ENCODE assay signal across 19 cellular contexts in the genomic region with DNA sequence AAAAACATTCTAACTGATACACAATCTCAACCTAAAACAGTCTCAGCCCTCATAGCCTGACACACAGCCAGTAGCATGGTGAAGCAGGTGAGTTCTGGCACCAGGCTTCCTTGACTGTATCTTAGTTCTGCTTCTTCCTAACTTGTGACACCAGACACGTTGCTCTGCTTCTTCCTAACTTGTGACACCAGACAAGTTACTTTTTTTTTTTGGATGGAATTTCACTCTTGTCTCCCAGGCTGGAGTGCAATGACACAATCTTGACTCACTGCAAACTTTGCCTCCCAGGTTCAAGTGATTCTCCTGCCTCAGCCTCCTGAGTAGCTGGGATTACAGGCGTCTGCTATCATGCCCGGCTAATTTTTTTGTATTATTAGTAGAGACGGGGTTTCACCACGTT. TPM values are rescaled to one million over a fixed set of nuclear protein-coding genes. Genes with fewer than 3 reads are reported as not detected.
A peak's percentile ranks its signal among the peaks of the same experiment; 100 is the strongest.
DNase-seq lines count a peak whose midpoint lies in the region; ATAC-seq and TF ChIP-seq lines count a peak whose summit lies in the region.
"Had no signal": no experiment of that assay in that cellular context is flagged by ENCODE, and none has a peak within 500 bp of the region (broad histone marks: within the 10 kb centered on the region; RNA-seq: fewer than 3 reads in every experiment).

No MANE protein-coding gene starts in this region.

- no peaks in the 10 kb centered on the region for H3K27me3 ChIP-seq in CD4-positive, alpha-beta T cell (ENCODE audit: control insufficient read depth, insufficient read depth, low read length)
- H3K27me3 ChIP-seq: suprapubic skin had no signal

- no peaks in the 10 kb centered on the region for H3K36me3 Mint-ChIP-seq in CD4-positive, alpha-beta T cell (ENCODE audit: low read depth)
- no peaks in the 10 kb centered on the region for H3K36me3 Mint-ChIP-seq in HFFc6 (ENCODE audit: low read depth)
- H3K36me3 Mint-ChIP-seq in activated T-helper 1 cell treated with anti-CD3 and anti-CD28 coated beads, Interleukin-12 subunit alpha, Interleukin-12 subunit beta, Interleukin-2, Interleukin-4 antibody, amounts not matched to agents 30 ng/mL and 10 ng/mL and 1 ng/mL, durations not matched to agents 14 hours and 24 hours and 36 hours (ENCODE audit: low read depth), result no peaks in the 10 kb centered on the region

- POLR2A ChIA-PET in CD4-positive, alpha-beta T cell (lab: Charles Lee), result interaction anchor here (0.7 kb wide), 1 partner anchor 1221 kb away, joined by 3 read pairs; no protein-coding TSS in a partner anchor
- POLR2A ChIA-PET in HEK293T (lab: Yijun Ruan, JAX), result no interaction called here

- no peaks in the 10 kb centered on the region for H3K9me3 ChIP-seq in CD4-positive, alpha-beta T cell (ENCODE audit: control insufficient read depth, low read length)
- H3K9me3 ChIP-seq: suprapubic skin had no signal

- H3K27me3 Mint-ChIP-seq in CD4-positive, alpha-beta T cell, result no peaks in the 10 kb centered on the region
- peaks cover 5% of the 10 kb centered on the region for H3K27me3 Mint-ChIP-seq in HFFc6 (ENCODE audit: insufficient read depth)
- no peaks in the 10 kb centered on the region for H3K27me3 Mint-ChIP-seq in activated T-helper 1 cell treated with anti-CD3 and anti-CD28 coated beads, Interleukin-12 subunit alpha, Interleukin-12 subunit beta, Interleukin-2, Interleukin-4 antibody, amounts not matched to agents 30 ng/mL and 10 ng/mL and 1 ng/mL, durations not matched to agents 14 hours and 24 hours and 36 hours (ENCODE audit: insufficient read depth)

- no peaks in the 10 kb centered on the region for H3K9me3 Mint-ChIP-seq in CD4-positive, alpha-beta T cell
- no peaks in the 10 kb centered on the region for H3K9me3 Mint-ChIP-seq in HFFc6
- no peaks in the 10 kb centered on the region for H3K9me3 Mint-ChIP-seq in activated T-helper 1 cell treated with anti-CD3 and anti-CD28 coated beads, Interleukin-12 subunit alpha, Interleukin-12 subunit beta, Interleukin-2, Interleukin-4 antibody, amounts not matched to agents 30 ng/mL and 10 ng/mL and 1 ng/mL, durations not matched to agents 14 hours and 24 hours and 36 hours
- H3K9me3 Mint-ChIP-seq: neural crest cell had no signal

- CTCF ChIA-PET in CD4-positive, alpha-beta T cell (lab: Charles Lee), result no interaction called here
- CTCF ChIA-PET in HEK293T (lab: Yijun Ruan, JAX), result no interaction called here

- H3K4me3 Mint-ChIP-seq in CD4-positive, alpha-beta T cell, result no peak overlapping the region
- H3K4me3 Mint-ChIP-seq in HFFc6, result no peak overlapping the region
- no peak overlapping the region for H3K4me3 Mint-ChIP-seq in activated T-helper 1 cell treated with anti-CD3 and anti-CD28 coated beads, Interleukin-12 subunit alpha, Interleukin-12 subunit beta, Interleukin-2, Interleukin-4 antibody, amounts not matched to agents 30 ng/mL and 10 ng/mL and 1 ng/mL, durations not matched to agents 14 hours and 24 hours and 36 hours
- H3K4me3 Mint-ChIP-seq: neural crest cell had no signal

- intact Hi-C loops in CD4-positive, alpha-beta T cell (cut with DNase I, micrococcal nuclease), result loop anchor here in 1 of 2 experiments (5.0 kb wide), 1 partner anchor 163 kb away; no protein-coding TSS in a partner anchor
- intact Hi-C loops in activated T-helper 1 cell treated with anti-CD3 and anti-CD28 coated beads, Interleukin-12 subunit alpha, Interleukin-12 subunit beta, Interleukin-2, Interleukin-4 antibody, amounts not matched to agents 30 ng/mL and 10 ng/mL and 1 ng/mL, durations not matched to agents 14 hours and 24 hours and 36 hours (cut with micrococcal nuclease), result loop anchor here (10.0 kb wide), 1 partner anchor 1060 kb away; no protein-coding TSS in a partner anchor

- DNase-seq in CD4-positive, alpha-beta T cell, result no peak
- DNase-seq in HFFc6 (peak; percentile 19), kidney tubule cell (ENCODE audit: low spot score) (peak; percentile 78), activated gamma-delta T cell treated with Interleukin-2 at 50 U/mL for 16 hours (no peak), HEK293T (ENCODE audit: extremely low spot score) (no peak), 8988T (no peak), DMS79 treated with DMSO at 0.1 percent for 48 hours (lab: John Stamatoyannopoulos, UW) (no peak)
- DNase-seq in activated T-helper 1 cell treated with anti-CD3 and anti-CD28 coated beads, Interleukin-12 subunit alpha, Interleukin-12 subunit beta, Interleukin-2, Interleukin-4 antibody, amounts not matched to agents 30 ng/mL and 10 ng/mL and 1 ng/mL, durations not matched to agents 14 hours and 24 hours and 36 hours (ENCODE audit: low spot score), result no peak
- DNase-seq: activated effector memory CD4-positive, alpha-beta T cell treated with Interleukin-2 at 50 U/mL for 16 hours; AML-193; aorta; glutamatergic neuron; mesenchymal stem cell; NCI-H1092 treated with DMSO at 0.1 percent for 48 hours; NCI-H774; stimulated activated CD4-positive, alpha-beta T cell treated with anti-CD3 and anti-CD28 coated beads, Interleukin-1b, Interleukin-23, amount 100 ng/mL, for 48 hours had no signal

- no peak for TF ChIP-seq CTCF in CD4-positive, alpha-beta T cell (IDR thresholded peaks at IDR 0.05)
- TF ChIP-seq CTCF in HFFc6 (IDR thresholded peaks at IDR 0.05), result no peak

- H3K27ac ChIP-seq in CD4-positive, alpha-beta T cell (ENCODE audit: low read depth, low read length), result no peak overlapping the region
- H3K27ac ChIP-seq: suprapubic skin had no signal

- no peak for ATAC-seq in CD4-positive, alpha-beta T cell (ENCODE audit: poor library complexity)
- ATAC-seq: Panc1 had no signal

- H3K27ac Mint-ChIP-seq in CD4-positive, alpha-beta T cell, result peak overlapping the region; percentile 65
- H3K27ac Mint-ChIP-seq in HFFc6, result no peak overlapping the region; the same call in 1 of the 2 replicates
- H3K27ac Mint-ChIP-seq in activated T-helper 1 cell treated with anti-CD3 and anti-CD28 coated beads, Interleukin-12 subunit alpha, Interleukin-12 subunit beta, Interleukin-2, Interleukin-4 antibody, amounts not matched to agents 30 ng/mL and 10 ng/mL and 1 ng/mL, durations not matched to agents 14 hours and 24 hours and 36 hours, result peak overlapping the region; percentile 69

- peaks cover 64% of the 10 kb centered on the region for H3K4me1 Mint-ChIP-seq in CD4-positive, alpha-beta T cell (ENCODE audit: low read depth)
- peaks cover 29% of the 10 kb centered on the region for H3K4me1 Mint-ChIP-seq in HFFc6 (ENCODE audit: low read depth)
- peaks cover 47% of the 10 kb centered on the region for H3K4me1 Mint-ChIP-seq in activated T-helper 1 cell treated with anti-CD3 and anti-CD28 coated beads, Interleukin-12 subunit alpha, Interleukin-12 subunit beta, Interleukin-2, Interleukin-4 antibody, amounts not matched to agents 30 ng/mL and 10 ng/mL and 1 ng/mL, durations not matched to agents 14 hours and 24 hours and 36 hours (ENCODE audit: low read depth)
- H3K4me1 Mint-ChIP-seq: neural crest cell had no signal

TF ChIP-seq in HEK293T, 16 proteins besides CTCF, POLR2A, EP300 and RAD21:
- no peak for TF ChIP-seq L3MBTL2 (conservative IDR thresholded peaks at IDR 0.05)
- TF ChIP-seq TARDBP (IDR thresholded peaks at IDR 0.05), result no peak
- TF ChIP-seq CTBP1 (IDR thresholded peaks at IDR 0.05; ENCODE audit: borderline replicate concordance), result no peak
- no peak for TF ChIP-seq BHLHE40 (IDR thresholded peaks at IDR 0.05; ENCODE audit: borderline replicate concordance)
- TF ChIP-seq ELF4 (IDR thresholded peaks at IDR 0.05), result no peak

RNA-seq across cellular contexts. Expression of gene ATG16L1, which starts 6.7 kb away (rescaled TPM):
- total RNA-seq in CD4-positive, alpha-beta T cell, result 100 to 1,000 TPM; 134 to 135 TPM
- total RNA-seq in HFFc6 (2021; fragmentation: NEBNext Ultra II Directional; extraction: Animal tissue kit (Norgen Biotek cat#: 25700)), result 10 to 100 TPM; 19.7 to 22.8 (median 21.6) TPM
- total RNA-seq in activated T-helper 1 cell treated with anti-CD3 and anti-CD28 coated beads, Interleukin-12 subunit alpha, Interleukin-12 subunit beta, Interleukin-2, Interleukin-4 antibody, amounts not matched to agents 30 ng/mL and 10 ng/mL and 1 ng/mL, durations not matched to agents 14 hours and 24 hours and 36 hours, result 42.4 and 42.7 TPM in 2 replicates

Comparison
In these comparisons a context has a peak if more than half of its experiments do, and no peak if none do; other contexts are left out.
1. DNase-seq: peak in HFFc6 (single experiment) and kidney tubule cell (single experiment); none in CD4-positive, alpha-beta T cell (0 of 10), activated T-helper 1 cell treated with anti-CD3 and anti-CD28 coated beads, Interleukin-12 subunit alpha, Interleukin-12 subunit beta, Interleukin-2, Interleukin-4 antibody, amounts not matched to agents 30 ng/mL and 10 ng/mL and 1 ng/mL, durations not matched to agents 14 hours and 24 hours and 36 hours (single experiment), activated gamma-delta T cell treated with Interleukin-2 at 50 U/mL for 16 hours (single experiment), HEK293T (single experiment), 8988T (single experiment) and DMS79 treated with DMSO at 0.1 percent for 48 hours (single experiment).